In the genomic region with DNA sequence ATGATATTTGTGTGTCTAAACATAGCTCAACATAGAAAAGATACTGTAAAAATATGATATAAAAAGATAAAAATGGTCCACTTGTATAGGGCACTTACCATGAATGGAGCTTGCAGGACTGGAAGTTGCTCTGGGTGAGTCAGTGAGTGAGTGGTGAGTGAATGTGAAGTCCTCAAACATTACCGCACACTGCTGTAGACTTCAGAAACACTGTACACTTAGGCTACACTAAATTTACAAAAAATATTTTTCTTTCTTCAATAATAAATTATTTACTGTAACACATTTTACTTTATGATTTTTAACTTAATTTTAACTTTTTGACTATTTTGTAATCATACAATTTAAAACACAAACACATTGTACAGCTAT, we compare ENCODE assay signal across 24 cellular contexts.
"Had no signal": no experiment of that assay in that cellular context is flagged by ENCODE, and none has a peak within 500 bp of the region (broad histone marks: within the 10 kb centered on the region; RNA-seq: fewer than 3 reads in every experiment).

No MANE protein-coding gene starts in this region.

- H3K4me3 ChIP-seq: lower lobe of right lung, pancreas, prostate gland, spleen, tibial nerve, uterus had no signal

- H3K27me3 ChIP-seq: pancreas, spleen, tibial nerve, uterus had no signal

- H3K27ac ChIP-seq: lower lobe of right lung, pancreas, prostate gland, spleen, uterus had no signal

- DNase-seq: hypothalamus; immature natural killer cell; islet precursor cell; kidney glomerular epithelial cell; left cardiac atrium; lower lobe of right lung; mammary epithelial cell; mesenchymal stem cell; naive thymus-derived CD8-positive, alpha-beta T cell; nucleus accumbens; pancreas; retina; right cardiac atrium; small intestine; spleen; stimulated activated CD4-positive, alpha-beta T cell treated with anti-CD3 and anti-CD28 coated beads, Interleukin-4, amount 100 ng/mL, for 24 hours; stimulated activated CD8-positive, alpha-beta memory T cell treated with anti-CD3 and anti-CD28 coated beads, Interleukin-4, amount 100 ng/mL, for 48 hours; stimulated activated naive CD4-positive, alpha-beta T cell treated with Interleukin-2 at 50 U/mL for 16 hours; stimulated activated naive CD8-positive, alpha-beta T cell treated with anti-CD3 and anti-CD28 coated beads, Interleukin-15, amount 100 ng/mL, for 72 hours; substantia nigra; uterus had no signal

- FAIRE-seq: pancreas, small intestine had no signal

- H3K9me3 ChIP-seq: lower lobe of right lung, pancreas, prostate gland, spleen, tibial nerve, uterus had no signal

- H3K4me1 ChIP-seq: lower lobe of right lung, pancreas, prostate gland, spleen, uterus had no signal

- ATAC-seq: left cardiac atrium; left lobe of liver; lower lobe of right lung; naive thymus-derived CD8-positive, alpha-beta T cell; pancreas; right cardiac atrium; stimulated activated naive CD8-positive, alpha-beta T cell treated with anti-CD3 and anti-CD28 coated beads, Interleukin-15, amount 100 ng/mL, for 72 hours had no signal

- H3K36me3 ChIP-seq: lower lobe of right lung, pancreas, prostate gland, spleen, tibial nerve, uterus had no signal
